In genomic region chr20:50559856-50560623, GRCh38 we compare ENCODE assay signal across 14 cellular contexts. TPM values are rescaled to one million over a fixed set of nuclear protein-coding genes. Genes with fewer than 3 reads are reported as not detected.
A peak's percentile ranks its signal among the peaks of the same experiment; 100 is the strongest.
DNase-seq lines count a peak whose midpoint lies in the region; ATAC-seq and TF ChIP-seq lines count a peak whose summit lies in the region.
"Had no signal": no experiment of that assay in that cellular context is flagged by ENCODE, and none has a peak within 500 bp of the region (broad histone marks: within the 10 kb centered on the region; RNA-seq: fewer than 3 reads in every experiment).

No MANE protein-coding gene starts in this region.

- H3K4me3 Mint-ChIP-seq in activated CD8-positive, alpha-beta T cell treated with anti-CD3 and anti-CD28 coated beads for 36 hours: no peak overlapping the region
- no peak overlapping the region for H3K4me3 Mint-ChIP-seq in activated CD8-positive, alpha-beta T cell treated with anti-CD3 and anti-CD28 coated beads, Interleukin-2, amount 10 ng/mL, durations not matched to agents 7 days and 5 days

- CTCF ChIA-PET in activated CD8-positive, alpha-beta T cell treated with anti-CD3 and anti-CD28 coated beads for 36 hours (lab: Charles Lee): interaction anchor here (0.6 to 1.9 kb wide), 4 partner anchors 17 to 40 kb away, joined by 3 to 7 read pairs (median 4); no protein-coding TSS in a partner anchor
- CTCF ChIA-PET in activated CD8-positive, alpha-beta T cell treated with anti-CD3 and anti-CD28 coated beads, Interleukin-2, amount 10 ng/mL, durations not matched to agents 7 days and 5 days (lab: Charles Lee): interaction anchor here (0.7 to 1.4 kb wide), 2 partner anchors 10 to 95 kb away, joined by 3 read pairs; no protein-coding TSS in a partner anchor
- CTCF ChIA-PET in RWPE1 (lab: Yijun Ruan, JAX): interaction anchor here (0.5 to 0.7 kb wide), 6 partner anchors 19 to 1343 kb away, joined by 3 to 8 read pairs (median 3); no protein-coding TSS in a partner anchor

- H3K27ac ChIP-seq in RWPE1 (peak overlapping the region; percentile 92), psoas muscle (peak overlapping the region; percentile 86), tibial artery (peak overlapping the region in 1 of 2 donors; percentile 70)
- H3K27ac ChIP-seq: neutrophil had no signal

- H3K27me3 ChIP-seq in psoas muscle (ENCODE audit: insufficient read depth in 3 of 3, low read length in 2 of 3): no peaks in the 10 kb centered on the region
- no peaks in the 10 kb centered on the region for H3K27me3 ChIP-seq in tibial artery
- no peaks in the 10 kb centered on the region for H3K27me3 ChIP-seq in H7 (ENCODE audit: control insufficient read depth, insufficient read depth, low read length)
- H3K27me3 ChIP-seq: MG63, neutrophil had no signal

- H3K27ac Mint-ChIP-seq in activated CD8-positive, alpha-beta T cell treated with anti-CD3 and anti-CD28 coated beads for 36 hours: peak overlapping the region; percentile 36
- no peak overlapping the region for H3K27ac Mint-ChIP-seq in activated CD8-positive, alpha-beta T cell treated with anti-CD3 and anti-CD28 coated beads, Interleukin-2, amount 10 ng/mL, durations not matched to agents 7 days and 5 days

- no peak for DNase-seq in activated CD8-positive, alpha-beta T cell treated with anti-CD3 and anti-CD28 coated beads for 36 hours
- DNase-seq in activated CD8-positive, alpha-beta T cell treated with anti-CD3 and anti-CD28 coated beads, Interleukin-2, amount 10 ng/mL, durations not matched to agents 7 days and 5 days: no peak
- DNase-seq in RWPE1 (ENCODE audit: low spot score) (no peak), cerebellar cortex (ENCODE audit: low spot score) (peak; percentile 13), psoas muscle (no peak), tibial artery (no peak), H7 (no peak)
- DNase-seq in stimulated activated CD4-positive, alpha-beta T cell treated with anti-CD3 and anti-CD28 coated beads, Interleukin-1b, Interleukin-23, amount 100 ng/mL, for 48 hours: no peak
- DNase-seq: ACHN; activated effector memory CD4-positive, alpha-beta T cell treated with anti-CD3 and anti-CD28 coated beads, Interleukin-2, amount 50 U/mL, for 16 hours; Calu3; MG63 had no signal

- ATAC-seq in activated CD8-positive, alpha-beta T cell treated with anti-CD3 and anti-CD28 coated beads for 36 hours: no peak
- ATAC-seq in activated CD8-positive, alpha-beta T cell treated with anti-CD3 and anti-CD28 coated beads, Interleukin-2, amount 10 ng/mL, durations not matched to agents 7 days and 5 days: no peak
- ATAC-seq in psoas muscle: no peak

- H3K4me1 ChIP-seq in psoas muscle (peaks cover 40% of the 10 kb centered on the region), tibial artery (peaks cover 0 to 31% (median 14%) of the 10 kb centered on the region in 4 donors)

- H3K36me3 ChIP-seq in psoas muscle (ENCODE audit: insufficient read depth in 1 of 2, low read depth in 1 of 2) (peaks cover 8 to 10% of the 10 kb centered on the region in 2 donors), tibial artery (peaks cover 13 to 28% (median 26%) of the 10 kb centered on the region in 3 donors), H7 (replicated peaks; ENCODE audit: control insufficient read depth, insufficient read depth, low read length) (peaks cover 6% of the 10 kb centered on the region)
- H3K36me3 ChIP-seq: thoracic aorta had no signal

- H3K36me3 Mint-ChIP-seq in activated CD8-positive, alpha-beta T cell treated with anti-CD3 and anti-CD28 coated beads for 36 hours (ENCODE audit: low read depth): peaks cover 51% of the 10 kb centered on the region
- peaks cover 51% of the 10 kb centered on the region for H3K36me3 Mint-ChIP-seq in activated CD8-positive, alpha-beta T cell treated with anti-CD3 and anti-CD28 coated beads, Interleukin-2, amount 10 ng/mL, durations not matched to agents 7 days and 5 days (ENCODE audit: low read depth)

- no peak for TF ChIP-seq CTCF in activated CD8-positive, alpha-beta T cell treated with anti-CD3 and anti-CD28 coated beads for 36 hours (IDR thresholded peaks at IDR 0.05)
- TF ChIP-seq CTCF in RWPE1 (conservative IDR thresholded peaks at IDR 0.05; ENCODE audit: low read depth): no peak
- no peak for TF ChIP-seq CTCF in psoas muscle (IDR thresholded peaks at IDR 0.05)
- TF ChIP-seq CTCF in tibial artery (IDR thresholded peaks at IDR 0.05): no peak

- H3K4me1 Mint-ChIP-seq in activated CD8-positive, alpha-beta T cell treated with anti-CD3 and anti-CD28 coated beads for 36 hours (ENCODE audit: low read depth): peaks cover 67% of the 10 kb centered on the region
- H3K4me1 Mint-ChIP-seq in activated CD8-positive, alpha-beta T cell treated with anti-CD3 and anti-CD28 coated beads, Interleukin-2, amount 10 ng/mL, durations not matched to agents 7 days and 5 days (ENCODE audit: low read depth): peaks cover 30% of the 10 kb centered on the region

- H3K9me3 ChIP-seq in psoas muscle (no peaks in the 10 kb centered on the region), tibial artery (no peaks in the 10 kb centered on the region)
- H3K9me3 ChIP-seq: MG63, neutrophil, thoracic aorta had no signal

- intact Hi-C loops in activated CD8-positive, alpha-beta T cell treated with anti-CD3 and anti-CD28 coated beads for 36 hours (cut with micrococcal nuclease): loop anchor here (5.0 kb wide), 1 partner anchor 43 kb away; no protein-coding TSS in a partner anchor
- intact Hi-C loops in psoas muscle (cut with DNase I) (no loop called here), tibial artery (cut with DNase I; ENCODE audit: low total_unique reads) (no loop called here)

- 79 to 85% (median 79%) methylated on average over 8 of the region's 8 CpGs for WGBS in psoas muscle, 3 donors

- no peaks in the 10 kb centered on the region for H3K9me3 Mint-ChIP-seq in activated CD8-positive, alpha-beta T cell treated with anti-CD3 and anti-CD28 coated beads for 36 hours
- H3K9me3 Mint-ChIP-seq in activated CD8-positive, alpha-beta T cell treated with anti-CD3 and anti-CD28 coated beads, Interleukin-2, amount 10 ng/mL, durations not matched to agents 7 days and 5 days (ENCODE audit: insufficient read depth): no peaks in the 10 kb centered on the region

- H3K27me3 Mint-ChIP-seq in activated CD8-positive, alpha-beta T cell treated with anti-CD3 and anti-CD28 coated beads for 36 hours: no peaks in the 10 kb centered on the region
- no peaks in the 10 kb centered on the region for H3K27me3 Mint-ChIP-seq in activated CD8-positive, alpha-beta T cell treated with anti-CD3 and anti-CD28 coated beads, Interleukin-2, amount 10 ng/mL, durations not matched to agents 7 days and 5 days (ENCODE audit: low read depth)

- POLR2A ChIA-PET in activated CD8-positive, alpha-beta T cell treated with anti-CD3 and anti-CD28 coated beads for 36 hours (lab: Charles Lee): interaction anchor here (0.6 to 5.8 kb wide), 6 partner anchors 9 to 77 kb away, joined by 3 to 42 read pairs (median 5); partner anchors contain the start of gene PTPN1
- POLR2A ChIA-PET in activated CD8-positive, alpha-beta T cell treated with anti-CD3 and anti-CD28 coated beads, Interleukin-2, amount 10 ng/mL, durations not matched to agents 7 days and 5 days (lab: Charles Lee): interaction anchor here (1.3 kb wide), 1 partner anchor 24 kb away, joined by 3 read pairs; no protein-coding TSS in a partner anchor
- POLR2A ChIA-PET in RWPE1 (lab: Yijun Ruan, JAX; ENCODE audit: low non-redundant PET): interaction anchor here (0.6 kb wide), 1 partner anchor 59 kb away, joined by 3 read pairs; no protein-coding TSS in a partner anchor

- H3K4me3 ChIP-seq in psoas muscle (no peak overlapping the region), tibial artery (no peak overlapping the region), H7 (ENCODE audit: insufficient read depth, low read depth, low read length) (no peak overlapping the region)
- H3K4me3 ChIP-seq: MG63, thoracic aorta had no signal

RNA-seq across cellular contexts. Expression of gene PTPN1, which starts 49.9 kb away (rescaled TPM):
- 10 to 100 TPM; 65.1 to 66.6 TPM for total RNA-seq in activated CD8-positive, alpha-beta T cell treated with anti-CD3 and anti-CD28 coated beads for 36 hours
- 10 to 100 TPM; 59.7 to 62.5 TPM for total RNA-seq in activated CD8-positive, alpha-beta T cell treated with anti-CD3 and anti-CD28 coated beads, Interleukin-2, amount 10 ng/mL, durations not matched to agents 7 days and 5 days
- total RNA-seq in psoas muscle: 100 to 1,000 TPM in 1 of 4 donors, 10 to 100 TPM in 3; 29.7 to 112 (median 56.3) TPM
- 100 to 1,000 TPM in 1 of 3 donors, 10 to 100 TPM in 2; 28.7 to 107 (median 46.1) TPM for polyA plus RNA-seq in psoas muscle
- 33.0 and 38.7 TPM in 2 replicates for total RNA-seq in H7 (2014; rRNA removed; shearing (Covaris generic))
